1 cellular context compared by ENCODE assay signal in genomic region chr20:57141492-57141891, GRCh38.
A peak's percentile ranks its signal among the peaks of the same experiment; 100 is the strongest.
TF ChIP-seq lines count a peak whose summit lies in the region.

No MANE protein-coding gene starts in this region.

TF ChIP-seq in K562, 482 proteins besides CTCF, POLR2A, EP300 and RAD21 (continued from another document):
- TF ChIP-seq CLOCK (CRISPR knock-in tag; IDR thresholded peaks at IDR 0.05; ENCODE audit: borderline replicate concordance) (no peak), EWSR1 (IDR thresholded peaks at IDR 0.05; ENCODE audit: borderline replicate concordance, low read depth, partially characterized antibody) (peak; percentile 26), ZNF232 (CRISPR knock-in tag; IDR thresholded peaks at IDR 0.05) (no peak), KAT2B (IDR thresholded peaks at IDR 0.05; ENCODE audit: low read depth, low read length) (no peak), BMI1 (IDR thresholded peaks at IDR 0.05; ENCODE audit: low read length) (no peak), NBN (IDR thresholded peaks at IDR 0.05; ENCODE audit: low read depth) (no peak), SRSF3 (IDR thresholded peaks at IDR 0.05; ENCODE audit: insufficient read depth, low read length) (no peak), ZFP1 (CRISPR knock-in tag; IDR thresholded peaks at IDR 0.05) (no peak), HMGXB4 (CRISPR knock-in tag; IDR thresholded peaks at IDR 0.05) (no peak), HDAC8 (tag; IDR thresholded peaks at IDR 0.05) (no peak), ILF3 (IDR thresholded peaks at IDR 0.05; ENCODE audit: borderline replicate concordance) (no peak), ZNF3 (CRISPR knock-in tag; IDR thresholded peaks at IDR 0.05) (no peak), SIN3A (IDR thresholded peaks at IDR 0.05; ENCODE audit: borderline replicate concordance in 2 of 2, control insufficient read depth in 1 of 2, low read depth in 2 of 2, low read length in 2 of 2) (no peak), BACH1 (tag; IDR thresholded peaks at IDR 0.05) (no peak; the same call in 1 of the 2 replicates), DIDO1 (tag; IDR thresholded peaks at IDR 0.05; ENCODE audit: low read depth) (no peak), PRMT5 (CRISPR knock-in tag; IDR thresholded peaks at IDR 0.05) (no peak), BRCA1 (IDR thresholded peaks at IDR 0.05) (no peak), BRCA1 (CRISPR knock-in tag; IDR thresholded peaks at IDR 0.05) (no peak), ZNF785 (CRISPR knock-in tag; IDR thresholded peaks at IDR 0.05) (no peak), NEUROD1 (IDR thresholded peaks at IDR 0.05; ENCODE audit: borderline replicate concordance, low read depth, low read length, partially characterized antibody) (no peak), ZFP36 (IDR thresholded peaks at IDR 0.05; ENCODE audit: low read depth, low read length, partially characterized antibody) (peak; percentile 59), RBM25 (IDR thresholded peaks at IDR 0.05; ENCODE audit: low read depth, low read length, severe bottlenecking) (peak; percentile 93), SREBF1 (IDR thresholded peaks at IDR 0.05; ENCODE audit: borderline replicate concordance, low read depth, low read length) (no peak)
- TF ChIP-seq, protein P1, sequence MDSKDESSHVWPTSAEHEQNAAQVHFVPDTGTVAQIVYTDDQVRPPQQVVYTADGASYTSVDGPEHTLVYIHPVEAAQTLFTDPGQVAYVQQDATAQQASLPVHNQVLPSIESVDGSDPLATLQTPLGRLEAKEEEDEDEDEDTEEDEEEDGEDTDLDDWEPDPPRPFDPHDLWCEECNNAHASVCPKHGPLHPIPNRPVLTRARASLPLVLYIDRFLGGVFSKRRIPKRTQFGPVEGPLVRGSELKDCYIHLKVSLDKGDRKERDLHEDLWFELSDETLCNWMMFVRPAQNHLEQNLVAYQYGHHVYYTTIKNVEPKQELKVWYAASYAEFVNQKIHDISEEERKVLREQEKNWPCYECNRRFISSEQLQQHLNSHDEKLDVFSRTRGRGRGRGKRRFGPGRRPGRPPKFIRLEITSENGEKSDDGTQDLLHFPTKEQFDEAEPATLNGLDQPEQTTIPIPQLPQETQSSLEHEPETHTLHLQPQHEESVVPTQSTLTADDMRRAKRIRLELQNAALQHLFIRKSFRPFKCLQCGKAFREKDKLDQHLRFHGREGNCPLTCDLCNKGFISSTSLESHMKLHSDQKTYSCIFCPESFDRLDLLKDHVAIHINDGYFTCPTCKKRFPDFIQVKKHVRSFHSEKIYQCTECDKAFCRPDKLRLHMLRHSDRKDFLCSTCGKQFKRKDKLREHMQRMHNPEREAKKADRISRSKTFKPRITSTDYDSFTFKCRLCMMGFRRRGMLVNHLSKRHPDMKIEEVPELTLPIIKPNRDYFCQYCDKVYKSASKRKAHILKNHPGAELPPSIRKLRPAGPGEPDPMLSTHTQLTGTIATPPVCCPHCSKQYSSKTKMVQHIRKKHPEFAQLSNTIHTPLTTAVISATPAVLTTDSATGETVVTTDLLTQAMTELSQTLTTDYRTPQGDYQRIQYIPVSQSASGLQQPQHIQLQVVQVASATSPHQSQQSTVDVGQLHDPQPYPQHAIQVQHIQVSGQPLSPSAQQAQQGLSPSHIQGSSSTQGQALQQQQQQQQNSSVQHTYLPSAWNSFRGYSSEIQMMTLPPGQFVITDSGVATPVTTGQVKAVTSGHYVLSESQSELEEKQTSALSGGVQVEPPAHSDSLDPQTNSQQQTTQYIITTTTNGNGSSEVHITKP (IDR thresholded peaks at IDR 0.05; ENCODE audit: partially characterized antibody): no peak
- TF ChIP-seq, protein P2, sequence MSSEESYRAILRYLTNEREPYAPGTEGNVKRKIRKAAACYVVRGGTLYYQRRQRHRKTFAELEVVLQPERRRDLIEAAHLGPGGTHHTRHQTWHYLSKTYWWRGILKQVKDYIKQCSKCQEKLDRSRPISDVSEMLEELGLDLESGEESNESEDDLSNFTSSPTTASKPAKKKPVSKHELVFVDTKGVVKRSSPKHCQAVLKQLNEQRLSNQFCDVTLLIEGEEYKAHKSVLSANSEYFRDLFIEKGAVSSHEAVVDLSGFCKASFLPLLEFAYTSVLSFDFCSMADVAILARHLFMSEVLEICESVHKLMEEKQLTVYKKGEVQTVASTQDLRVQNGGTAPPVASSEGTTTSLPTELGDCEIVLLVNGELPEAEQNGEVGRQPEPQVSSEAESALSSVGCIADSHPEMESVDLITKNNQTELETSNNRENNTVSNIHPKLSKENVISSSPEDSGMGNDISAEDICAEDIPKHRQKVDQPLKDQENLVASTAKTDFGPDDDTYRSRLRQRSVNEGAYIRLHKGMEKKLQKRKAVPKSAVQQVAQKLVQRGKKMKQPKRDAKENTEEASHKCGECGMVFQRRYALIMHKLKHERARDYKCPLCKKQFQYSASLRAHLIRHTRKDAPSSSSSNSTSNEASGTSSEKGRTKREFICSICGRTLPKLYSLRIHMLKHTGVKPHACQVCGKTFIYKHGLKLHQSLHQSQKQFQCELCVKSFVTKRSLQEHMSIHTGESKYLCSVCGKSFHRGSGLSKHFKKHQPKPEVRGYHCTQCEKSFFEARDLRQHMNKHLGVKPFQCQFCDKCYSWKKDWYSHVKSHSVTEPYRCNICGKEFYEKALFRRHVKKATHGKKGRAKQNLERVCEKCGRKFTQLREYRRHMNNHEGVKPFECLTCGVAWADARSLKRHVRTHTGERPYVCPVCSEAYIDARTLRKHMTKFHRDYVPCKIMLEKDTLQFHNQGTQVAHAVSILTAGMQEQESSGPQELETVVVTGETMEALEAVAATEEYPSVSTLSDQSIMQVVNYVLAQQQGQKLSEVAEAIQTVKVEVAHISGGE (CRISPR knock-in tag; IDR thresholded peaks at IDR 0.05): peak in 1 of 3 experiments; percentile 83; a peak in 2 of 6 replicates
- TF ChIP-seq, protein P3, sequence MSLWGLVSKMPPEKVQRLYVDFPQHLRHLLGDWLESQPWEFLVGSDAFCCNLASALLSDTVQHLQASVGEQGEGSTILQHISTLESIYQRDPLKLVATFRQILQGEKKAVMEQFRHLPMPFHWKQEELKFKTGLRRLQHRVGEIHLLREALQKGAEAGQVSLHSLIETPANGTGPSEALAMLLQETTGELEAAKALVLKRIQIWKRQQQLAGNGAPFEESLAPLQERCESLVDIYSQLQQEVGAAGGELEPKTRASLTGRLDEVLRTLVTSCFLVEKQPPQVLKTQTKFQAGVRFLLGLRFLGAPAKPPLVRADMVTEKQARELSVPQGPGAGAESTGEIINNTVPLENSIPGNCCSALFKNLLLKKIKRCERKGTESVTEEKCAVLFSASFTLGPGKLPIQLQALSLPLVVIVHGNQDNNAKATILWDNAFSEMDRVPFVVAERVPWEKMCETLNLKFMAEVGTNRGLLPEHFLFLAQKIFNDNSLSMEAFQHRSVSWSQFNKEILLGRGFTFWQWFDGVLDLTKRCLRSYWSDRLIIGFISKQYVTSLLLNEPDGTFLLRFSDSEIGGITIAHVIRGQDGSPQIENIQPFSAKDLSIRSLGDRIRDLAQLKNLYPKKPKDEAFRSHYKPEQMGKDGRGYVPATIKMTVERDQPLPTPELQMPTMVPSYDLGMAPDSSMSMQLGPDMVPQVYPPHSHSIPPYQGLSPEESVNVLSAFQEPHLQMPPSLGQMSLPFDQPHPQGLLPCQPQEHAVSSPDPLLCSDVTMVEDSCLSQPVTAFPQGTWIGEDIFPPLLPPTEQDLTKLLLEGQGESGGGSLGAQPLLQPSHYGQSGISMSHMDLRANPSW (CRISPR knock-in tag; IDR thresholded peaks at IDR 0.05): no peak
- TF ChIP-seq, protein P4, sequence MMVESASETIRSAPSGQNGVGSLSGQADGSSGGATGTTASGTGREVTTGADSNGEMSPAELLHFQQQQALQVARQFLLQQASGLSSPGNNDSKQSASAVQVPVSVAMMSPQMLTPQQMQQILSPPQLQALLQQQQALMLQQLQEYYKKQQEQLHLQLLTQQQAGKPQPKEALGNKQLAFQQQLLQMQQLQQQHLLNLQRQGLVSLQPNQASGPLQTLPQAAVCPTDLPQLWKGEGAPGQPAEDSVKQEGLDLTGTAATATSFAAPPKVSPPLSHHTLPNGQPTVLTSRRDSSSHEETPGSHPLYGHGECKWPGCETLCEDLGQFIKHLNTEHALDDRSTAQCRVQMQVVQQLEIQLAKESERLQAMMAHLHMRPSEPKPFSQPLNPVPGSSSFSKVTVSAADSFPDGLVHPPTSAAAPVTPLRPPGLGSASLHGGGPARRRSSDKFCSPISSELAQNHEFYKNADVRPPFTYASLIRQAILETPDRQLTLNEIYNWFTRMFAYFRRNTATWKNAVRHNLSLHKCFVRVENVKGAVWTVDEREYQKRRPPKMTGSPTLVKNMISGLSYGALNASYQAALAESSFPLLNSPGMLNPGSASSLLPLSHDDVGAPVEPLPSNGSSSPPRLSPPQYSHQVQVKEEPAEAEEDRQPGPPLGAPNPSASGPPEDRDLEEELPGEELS (CRISPR knock-in tag; IDR thresholded peaks at IDR 0.05; ENCODE audit: borderline replicate concordance): no peak
- TF ChIP-seq, protein P5, sequence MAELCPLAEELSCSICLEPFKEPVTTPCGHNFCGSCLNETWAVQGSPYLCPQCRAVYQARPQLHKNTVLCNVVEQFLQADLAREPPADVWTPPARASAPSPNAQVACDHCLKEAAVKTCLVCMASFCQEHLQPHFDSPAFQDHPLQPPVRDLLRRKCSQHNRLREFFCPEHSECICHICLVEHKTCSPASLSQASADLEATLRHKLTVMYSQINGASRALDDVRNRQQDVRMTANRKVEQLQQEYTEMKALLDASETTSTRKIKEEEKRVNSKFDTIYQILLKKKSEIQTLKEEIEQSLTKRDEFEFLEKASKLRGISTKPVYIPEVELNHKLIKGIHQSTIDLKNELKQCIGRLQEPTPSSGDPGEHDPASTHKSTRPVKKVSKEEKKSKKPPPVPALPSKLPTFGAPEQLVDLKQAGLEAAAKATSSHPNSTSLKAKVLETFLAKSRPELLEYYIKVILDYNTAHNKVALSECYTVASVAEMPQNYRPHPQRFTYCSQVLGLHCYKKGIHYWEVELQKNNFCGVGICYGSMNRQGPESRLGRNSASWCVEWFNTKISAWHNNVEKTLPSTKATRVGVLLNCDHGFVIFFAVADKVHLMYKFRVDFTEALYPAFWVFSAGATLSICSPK (IDR thresholded peaks at IDR 0.05; ENCODE audit: borderline replicate concordance): no peak
